9 cellular contexts compared by ENCODE assay signal in the genomic region with DNA sequence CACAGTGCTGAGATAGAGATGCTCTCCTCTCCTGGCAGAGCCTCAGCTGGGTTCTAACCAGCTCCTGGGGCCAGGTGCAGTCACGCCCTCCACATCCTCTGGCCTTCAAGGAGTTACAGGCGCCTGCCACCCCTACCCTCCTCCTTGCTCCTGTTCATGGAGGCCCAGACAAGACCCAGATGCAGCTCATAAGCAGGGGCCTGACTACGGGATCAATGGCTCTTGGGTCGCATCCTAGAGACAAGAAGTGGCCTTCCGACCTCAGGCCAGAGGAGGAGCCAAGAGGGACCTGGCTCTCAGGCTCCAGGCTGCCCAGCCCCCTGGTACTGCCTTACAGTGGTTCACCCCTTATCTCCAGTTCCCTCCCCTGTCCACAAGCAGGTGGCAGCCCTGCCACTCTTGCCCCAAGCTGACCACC. TPM values are rescaled to one million over a fixed set of nuclear protein-coding genes. Genes with fewer than 3 reads are reported as not detected.
DNase-seq lines count a peak whose midpoint lies in the region; ATAC-seq and TF ChIP-seq lines count a peak whose summit lies in the region.
"Had no signal": no experiment of that assay in that cellular context is flagged by ENCODE, and none has a peak within 500 bp of the region (broad histone marks: within the 10 kb centered on the region; RNA-seq: fewer than 3 reads in every experiment).

No MANE protein-coding gene starts in this region.

- H3K27me3 Mint-ChIP-seq in nephron progenitor cell (ENCODE audit: low read depth, poor library complexity): peaks cover 4% of the 10 kb centered on the region

- no peaks in the 10 kb centered on the region for H3K36me3 Mint-ChIP-seq in nephron progenitor cell (ENCODE audit: low read depth)

- no peak overlapping the region for H3K27ac Mint-ChIP-seq in nephron progenitor cell

- peak overlapping the region; percentile 57 to 70 for H3K9ac ChIP-seq in duodenal mucosa (ENCODE audit: low read depth in 1 of 2, low read length in 2 of 2)
- H3K9ac ChIP-seq in skeletal muscle tissue (ENCODE audit: low read depth in 1 of 3, low read length in 3 of 3): peak overlapping the region in 2 of 3 donors; percentile 11 to 40

- DNase-seq in GM10266 (ENCODE audit: extremely low spot score): no peak
- peak; percentile 46 for DNase-seq in NAMALWA (ENCODE audit: low spot score)
- no peak for DNase-seq in SK-N-DZ (ENCODE audit: low spot score)
- DNase-seq in nephron progenitor cell: no peak
- DNase-seq in foreskin fibroblast: no peak

- TF ChIP-seq CTCF in GM10266 (IDR thresholded peaks at IDR 0.05; ENCODE audit: control insufficient read depth, insufficient read depth, low read depth, missing control alignments): peak; percentile 15
- no peak for TF ChIP-seq CTCF in nephron progenitor cell (IDR thresholded peaks at IDR 0.05)
- no peak for TF ChIP-seq CTCF in foreskin fibroblast (IDR thresholded peaks at IDR 0.05; ENCODE audit: low read depth, low read length)

- H3K27ac ChIP-seq in duodenal mucosa (ENCODE audit: low read depth, low read length) (peak overlapping the region; percentile 61), skeletal muscle tissue (ENCODE audit: low read depth, low read length) (peak overlapping the region; percentile 9)

- H3K9me3 ChIP-seq in duodenal mucosa (ENCODE audit: control insufficient read depth in 1 of 2, low read length in 2 of 2) (no peaks in the 10 kb centered on the region), skeletal muscle tissue (ENCODE audit: control insufficient read depth in 3 of 3, low read length in 3 of 3) (no peaks in the 10 kb centered on the region)

- no peaks in the 10 kb centered on the region for H3K9me3 Mint-ChIP-seq in nephron progenitor cell
- H3K9me3 Mint-ChIP-seq: nephron had no signal

- peaks cover 69% of the 10 kb centered on the region for H3K4me1 Mint-ChIP-seq in nephron progenitor cell

- no peaks in the 10 kb centered on the region for H3K27me3 ChIP-seq in duodenal mucosa (ENCODE audit: control insufficient read depth in 1 of 2, insufficient read depth in 2 of 2, low read length in 2 of 2)
- peaks cover 0 to 5% (median 0%) of the 10 kb centered on the region in 3 donors for H3K27me3 ChIP-seq in skeletal muscle tissue (ENCODE audit: control insufficient read depth in 3 of 3, insufficient read depth in 3 of 3, low read length in 3 of 3)

- H3K4me3 Mint-ChIP-seq in nephron progenitor cell: no peak overlapping the region
- H3K4me3 Mint-ChIP-seq: nephron had no signal

- no peak for ATAC-seq in HG02623 (IDR thresholded peaks at IDR 0.05; ENCODE audit: unreplicated experiment)

- H3K4me1 ChIP-seq in duodenal mucosa (ENCODE audit: control insufficient read depth in 1 of 2, insufficient read depth in 2 of 2, low read length in 2 of 2) (peaks cover 75 to 88% of the 10 kb centered on the region in 2 donors), skeletal muscle tissue (ENCODE audit: control insufficient read depth in 3 of 3, insufficient read depth in 3 of 3, low read length in 3 of 3) (peaks cover 26 to 38% (median 33%) of the 10 kb centered on the region in 3 donors)

- peak overlapping the region; percentile 66 to 73 for H3K4me3 ChIP-seq in duodenal mucosa (ENCODE audit: low read depth in 1 of 2, low read length in 2 of 2)
- H3K4me3 ChIP-seq in skeletal muscle tissue (ENCODE audit: low read length in 3 of 3): peak overlapping the region; percentile 13 to 46 (median 42)
- no peak overlapping the region for H3K4me3 ChIP-seq in foreskin fibroblast (ENCODE audit: low read depth in 1 of 2, low read length in 2 of 2)

- peaks cover 2 to 6% of the 10 kb centered on the region in 2 donors for H3K36me3 ChIP-seq in duodenal mucosa (ENCODE audit: control insufficient read depth in 1 of 2, insufficient read depth in 2 of 2, low read length in 2 of 2)
- no peaks in the 10 kb centered on the region for H3K36me3 ChIP-seq in skeletal muscle tissue (ENCODE audit: control insufficient read depth in 3 of 3, insufficient read depth in 3 of 3, low read length in 3 of 3)

RNA-seq across cellular contexts. Expression of a gene that starts 23.0 kb away (rescaled TPM):
- 4.7 TPM for total RNA-seq in skeletal muscle tissue
- 3.6 and 6.1 TPM in 2 replicates for polyA plus RNA-seq in SK-N-DZ (2014; cell fraction: cytosol; rRNA removed)
- polyA plus RNA-seq in SK-N-DZ (2014; cell fraction: nucleus; rRNA removed): 17.7 and 23.1 TPM in 2 replicates

Comparison
In these comparisons a context has a peak if more than half of its experiments do, and no peak if none do; other contexts are left out.
1. H3K4me3 ChIP-seq: peak in duodenal mucosa (2 of 2) and skeletal muscle tissue (3 of 3); none in foreskin fibroblast (0 of 2).